28 cellular contexts compared by ENCODE assay signal in the genomic region with DNA sequence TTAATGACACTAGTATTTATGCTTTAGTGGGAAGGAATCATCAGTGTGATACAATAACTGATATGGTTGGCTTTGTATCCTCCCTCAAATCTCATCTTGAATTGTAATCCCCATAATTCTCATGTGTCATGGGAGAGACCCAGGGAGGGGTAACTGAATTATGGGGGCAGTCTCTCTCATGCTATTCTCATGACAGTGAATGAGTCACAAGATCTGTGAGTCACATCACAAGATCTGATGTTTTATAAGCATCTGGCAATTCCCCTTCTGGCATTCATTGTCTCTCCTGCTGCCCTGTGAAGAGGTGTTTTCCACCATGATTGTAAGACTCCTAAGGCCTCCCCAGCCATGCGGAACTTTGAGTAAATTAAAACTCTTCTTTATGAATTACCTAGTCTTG.
DNase-seq lines count a peak whose midpoint lies in the region; ATAC-seq and TF ChIP-seq lines count a peak whose summit lies in the region.
"Had no signal": no experiment of that assay in that cellular context is flagged by ENCODE, and none has a peak within 500 bp of the region (broad histone marks: within the 10 kb centered on the region; RNA-seq: fewer than 3 reads in every experiment).

No MANE protein-coding gene starts in this region.

- TF ChIP-seq CTCF in activated CD8-positive, alpha-beta T cell treated with anti-CD3 and anti-CD28 coated beads for 36 hours (IDR thresholded peaks at IDR 0.05): no peak
- no peak for TF ChIP-seq CTCF in astrocyte of the spinal cord (IDR thresholded peaks at IDR 0.05; ENCODE audit: low read depth, low read length)
- no peak for TF ChIP-seq CTCF in retinal pigment epithelial cell (conservative IDR thresholded peaks at IDR 0.05; ENCODE audit: low read depth, low read length)

- POLR2A ChIA-PET in activated CD8-positive, alpha-beta T cell treated with anti-CD3 and anti-CD28 coated beads for 36 hours (lab: Charles Lee): no interaction called here
- POLR2A ChIA-PET in activated CD8-positive, alpha-beta T cell treated with anti-CD3 and anti-CD28 coated beads, Interleukin-2, amount 10 ng/mL, durations not matched to agents 7 days and 5 days (lab: Charles Lee): no interaction called here

- no peak overlapping the region for H3K27ac Mint-ChIP-seq in activated CD8-positive, alpha-beta T cell treated with anti-CD3 and anti-CD28 coated beads for 36 hours
- no peak overlapping the region for H3K27ac Mint-ChIP-seq in activated CD8-positive, alpha-beta T cell treated with anti-CD3 and anti-CD28 coated beads, Interleukin-2, amount 10 ng/mL, durations not matched to agents 7 days and 5 days
- H3K27ac Mint-ChIP-seq: activated CD4-positive, alpha-beta T cell treated with anti-CD3 and anti-CD28 coated beads, Interleukin-2, amount 10 ng/mL, durations not matched to agents 7 days and 5 days; mesothelial cell of epicardium; natural killer cell; stimulated activated naive CD8-positive, alpha-beta T cell treated with anti-CD3 and anti-CD28 coated beads, Interleukin-15, Interleukin-2, amounts not matched to agents 100 ng/mL and 50 ng/mL, for 24 hours; T-cell had no signal

- H3K27me3 Mint-ChIP-seq in activated CD8-positive, alpha-beta T cell treated with anti-CD3 and anti-CD28 coated beads for 36 hours: no peaks in the 10 kb centered on the region
- H3K27me3 Mint-ChIP-seq in activated CD8-positive, alpha-beta T cell treated with anti-CD3 and anti-CD28 coated beads, Interleukin-2, amount 10 ng/mL, durations not matched to agents 7 days and 5 days (ENCODE audit: low read depth): no peaks in the 10 kb centered on the region
- H3K27me3 Mint-ChIP-seq: activated CD4-positive, alpha-beta T cell treated with anti-CD3 and anti-CD28 coated beads, Interleukin-2, amount 10 ng/mL, durations not matched to agents 7 days and 5 days; stimulated activated naive CD8-positive, alpha-beta T cell treated with anti-CD3 and anti-CD28 coated beads, Interleukin-15, Interleukin-2, amounts not matched to agents 100 ng/mL and 50 ng/mL, for 24 hours; T-cell had no signal

- no peak for DNase-seq in activated CD8-positive, alpha-beta T cell treated with anti-CD3 and anti-CD28 coated beads for 36 hours
- no peak for DNase-seq in activated CD8-positive, alpha-beta T cell treated with anti-CD3 and anti-CD28 coated beads, Interleukin-2, amount 10 ng/mL, durations not matched to agents 7 days and 5 days
- DNase-seq in M059J (ENCODE audit: low read depth): peak; percentile 30
- DNase-seq in astrocyte of the spinal cord (ENCODE audit: low read depth, low spot score): peak; percentile 0
- DNase-seq in retinal pigment epithelial cell (ENCODE audit: low read depth): peak; percentile 6
- DNase-seq in cortex of kidney (lab: John Stamatoyannopoulos, UW): no peak
- DNase-seq in AG20443 (ENCODE audit: low spot score): no peak
- no peak for DNase-seq in hypothalamus (lab: John Stamatoyannopoulos, UW)
- DNase-seq: activated CD4-positive, alpha-beta T cell treated with anti-CD3 and anti-CD28 coated beads, Interleukin-2, amount 10 ng/mL, durations not matched to agents 7 days and 5 days; activated CD8-positive, alpha-beta memory T cell treated with anti-CD3 and anti-CD28 coated beads, Interleukin-2, amount 50 U/mL, for 4 hours; activated effector memory CD4-positive, alpha-beta T cell treated with anti-CD3 and anti-CD28 coated beads, Interleukin-2, amount 50 U/mL, for 16 hours; adrenal gland; colonic mucosa; EL; heart right ventricle; left ventricle myocardium inferior; natural killer cell; NCI-H524 treated with DMSO at 0.1 percent for 48 hours; SHP77; stimulated activated CD4-positive, alpha-beta T cell treated with anti-CD3 and anti-CD28 coated beads, Interleukin-12 subunit alpha, Interleukin-12 subunit beta, amount 100 ng/mL, for 4 hours; stimulated activated CD4-positive, alpha-beta T cell treated with anti-CD3 and anti-CD28 coated beads, Interleukin-4, amount 100 ng/mL, for 4 hours; T-cell had no signal

- H3K4me3 Mint-ChIP-seq in activated CD8-positive, alpha-beta T cell treated with anti-CD3 and anti-CD28 coated beads for 36 hours: no peak overlapping the region
- H3K4me3 Mint-ChIP-seq in activated CD8-positive, alpha-beta T cell treated with anti-CD3 and anti-CD28 coated beads, Interleukin-2, amount 10 ng/mL, durations not matched to agents 7 days and 5 days: no peak overlapping the region
- H3K4me3 Mint-ChIP-seq: activated CD4-positive, alpha-beta T cell treated with anti-CD3 and anti-CD28 coated beads, Interleukin-2, amount 10 ng/mL, durations not matched to agents 7 days and 5 days; mesothelial cell of epicardium; natural killer cell; stimulated activated naive CD8-positive, alpha-beta T cell treated with anti-CD3 and anti-CD28 coated beads, Interleukin-15, Interleukin-2, amounts not matched to agents 100 ng/mL and 50 ng/mL, for 24 hours; T-cell had no signal

- peak; percentile 60 for ATAC-seq in activated CD8-positive, alpha-beta T cell treated with anti-CD3 and anti-CD28 coated beads for 36 hours
- ATAC-seq in activated CD8-positive, alpha-beta T cell treated with anti-CD3 and anti-CD28 coated beads, Interleukin-2, amount 10 ng/mL, durations not matched to agents 7 days and 5 days: no peak
- ATAC-seq: heart right ventricle, HepG2, natural killer cell, T-cell had no signal

- H3K4me3 ChIP-seq in astrocyte of the spinal cord (ENCODE audit: low read depth, low read length): no peak overlapping the region
- no peak overlapping the region for H3K4me3 ChIP-seq in retinal pigment epithelial cell (ENCODE audit: low read length)
- H3K4me3 ChIP-seq: adrenal gland; BLaER1 treated with 17β-estradiol and CSF1 and Interleukin-3, amounts not matched to agents 10 nM and 100 nM; colonic mucosa; heart right ventricle; left ventricle myocardium inferior; right atrium auricular region; tibial nerve had no signal

- CTCF ChIA-PET in activated CD8-positive, alpha-beta T cell treated with anti-CD3 and anti-CD28 coated beads for 36 hours (lab: Charles Lee): no interaction called here
- CTCF ChIA-PET in activated CD8-positive, alpha-beta T cell treated with anti-CD3 and anti-CD28 coated beads, Interleukin-2, amount 10 ng/mL, durations not matched to agents 7 days and 5 days (lab: Charles Lee): no interaction called here

- intact Hi-C loops in activated CD8-positive, alpha-beta T cell treated with anti-CD3 and anti-CD28 coated beads for 36 hours (cut with micrococcal nuclease): no loop called here

- in situ Hi-C loops in astrocyte of the spinal cord (cut with HindIII; ENCODE audit: low sequenced_read_pairs): no loop called here

- H3K4me1 Mint-ChIP-seq in activated CD8-positive, alpha-beta T cell treated with anti-CD3 and anti-CD28 coated beads for 36 hours (ENCODE audit: low read depth): peaks cover 2% of the 10 kb centered on the region
- H3K4me1 Mint-ChIP-seq in activated CD8-positive, alpha-beta T cell treated with anti-CD3 and anti-CD28 coated beads, Interleukin-2, amount 10 ng/mL, durations not matched to agents 7 days and 5 days (ENCODE audit: low read depth): no peaks in the 10 kb centered on the region
- H3K4me1 Mint-ChIP-seq: activated CD4-positive, alpha-beta T cell treated with anti-CD3 and anti-CD28 coated beads, Interleukin-2, amount 10 ng/mL, durations not matched to agents 7 days and 5 days; mesothelial cell of epicardium; natural killer cell; T-cell had no signal

- H3K36me3 Mint-ChIP-seq in activated CD8-positive, alpha-beta T cell treated with anti-CD3 and anti-CD28 coated beads for 36 hours (ENCODE audit: low read depth): no peaks in the 10 kb centered on the region
- no peaks in the 10 kb centered on the region for H3K36me3 Mint-ChIP-seq in activated CD8-positive, alpha-beta T cell treated with anti-CD3 and anti-CD28 coated beads, Interleukin-2, amount 10 ng/mL, durations not matched to agents 7 days and 5 days (ENCODE audit: low read depth)
- H3K36me3 Mint-ChIP-seq: mesothelial cell of epicardium, natural killer cell, T-cell had no signal

- peaks cover 1% of the 10 kb centered on the region for H3K9me3 Mint-ChIP-seq in activated CD8-positive, alpha-beta T cell treated with anti-CD3 and anti-CD28 coated beads for 36 hours
- no peaks in the 10 kb centered on the region for H3K9me3 Mint-ChIP-seq in activated CD8-positive, alpha-beta T cell treated with anti-CD3 and anti-CD28 coated beads, Interleukin-2, amount 10 ng/mL, durations not matched to agents 7 days and 5 days (ENCODE audit: insufficient read depth)
- H3K9me3 Mint-ChIP-seq: mesothelial cell of epicardium had no signal

Comparison
In these comparisons a context has a peak if more than half of its experiments do, and no peak if none do; other contexts are left out.
1. DNase-seq: peak in M059J (single experiment), astrocyte of the spinal cord (single experiment) and retinal pigment epithelial cell (single experiment); none in activated CD8-positive, alpha-beta T cell treated with anti-CD3 and anti-CD28 coated beads for 36 hours (single experiment), activated CD8-positive, alpha-beta T cell treated with anti-CD3 and anti-CD28 coated beads, Interleukin-2, amount 10 ng/mL, durations not matched to agents 7 days and 5 days (single experiment), cortex of kidney (single experiment), AG20443 (single experiment) and hypothalamus (0 of 51).